36 cellular contexts compared by ENCODE assay signal in genomic region chr21:22364163-22364562, GRCh38.
"Had no signal": no experiment of that assay in that cellular context is flagged by ENCODE, and none has a peak within 500 bp of the region (broad histone marks: within the 10 kb centered on the region; RNA-seq: fewer than 3 reads in every experiment).

No MANE protein-coding gene starts in this region.

- H3K27me3 ChIP-seq: adrenal gland, body of pancreas, brain microvascular endothelial cell, breast epithelium had no signal

- H3K9me3 ChIP-seq: adrenal gland, body of pancreas, breast epithelium had no signal

- H3K27ac ChIP-seq: adrenal gland, body of pancreas, brain microvascular endothelial cell, breast epithelium, VCaP had no signal

- FAIRE-seq: astrocyte, TTC549 had no signal

- DNase-seq: activated B cell treated with CpG ODN at 0.5 μM for 24 hours; activated CD4-positive, alpha-beta memory T cell treated with anti-CD3 and anti-CD28 coated beads for 36 hours; activated CD4-positive, alpha-beta T cell treated with anti-CD3 and anti-CD28 coated beads for 4 hours; activated CD4-positive, alpha-beta T cell treated with anti-CD3 and anti-CD28 coated beads, Interleukin-2, amount 10 ng/mL, durations not matched to agents 24 days and 14 days; activated CD4-positive, alpha-beta T cell treated with anti-CD3 and anti-CD28 coated beads, Interleukin-2, amount 50 U/mL, for 1 hour; activated CD4-positive, alpha-beta T cell treated with anti-CD3 and anti-CD28 coated beads, Interleukin-2, amount 50 U/mL, for 4 hours; activated CD4-positive, CD25-positive, alpha-beta regulatory T cell treated with anti-CD3 and anti-CD28 coated beads, Interleukin-2, amount 50 U/mL, for 72 hours; activated CD8-positive, alpha-beta memory T cell treated with anti-CD3 and anti-CD28 coated beads, Interleukin-2, amount 50 U/mL, for 4 hours; activated CD8-positive, alpha-beta T cell treated with anti-CD3 and anti-CD28 coated beads for 36 hours; activated effector memory CD4-positive, alpha-beta T cell treated with anti-CD3 and anti-CD28 coated beads, Interleukin-2, amount 50 U/mL, for 16 hours; activated gamma-delta T cell treated with Interleukin-2 at 50 U/mL for 16 hours; activated naive CD4-positive, alpha-beta T cell; activated naive CD4-positive, alpha-beta T cell treated with anti-CD3 and anti-CD28 coated beads for 36 hours; activated naive CD4-positive, alpha-beta T cell treated with anti-CD3 and anti-CD28 coated beads, Interleukin-2, amount 50 U/mL, for 16 hours; activated naive CD8-positive, alpha-beta T cell treated with anti-CD3 and anti-CD28 coated beads for 36 hours; activated T-cell treated with anti-CD3 and anti-CD28 coated beads for 4 hours; activated T-cell treated with anti-CD3 and anti-CD28 coated beads, Interleukin-2, amount 50 U/mL, for 1 hour; activated T-cell treated with anti-CD3 and anti-CD28 coated beads, Interleukin-2, amount 50 U/mL, for 4 hours; activated T-cell treated with anti-CD3 and anti-CD28 coated beads, Interleukin-2, amount 50 U/mL, for 72 hours; adrenal gland; amniotic stem cell; aorta; body of pancreas; brain microvascular endothelial cell; central memory CD4-positive, alpha-beta T cell; T-helper 2 cell; T-helper 9 cell had no signal

- H3K4me1 Mint-ChIP-seq: activated B cell treated with CpG ODN at 0.5 μM for 24 hours; activated CD4-positive, alpha-beta T cell treated with anti-CD3 and anti-CD28 coated beads, Interleukin-2, amount 10 ng/mL, durations not matched to agents 24 days and 14 days; activated naive CD8-positive, alpha-beta T cell treated with anti-CD3 and anti-CD28 coated beads for 36 hours; activated T-helper 17 cell treated with anti-CD3 and anti-CD28 coated beads, Interleukin-2, amount 50 U/mL, for 72 hours had no signal

- H3K4me3 ChIP-seq: adrenal gland, body of pancreas, breast epithelium had no signal

- H3K27ac Mint-ChIP-seq: activated B cell treated with CpG ODN at 0.5 μM for 24 hours; activated CD4-positive, alpha-beta memory T cell treated with anti-CD3 and anti-CD28 coated beads for 36 hours; activated CD4-positive, alpha-beta T cell treated with anti-CD3 and anti-CD28 coated beads, Interleukin-2, amount 10 ng/mL, durations not matched to agents 24 days and 14 days; activated CD8-positive, alpha-beta T cell treated with anti-CD3 and anti-CD28 coated beads for 36 hours; activated naive CD4-positive, alpha-beta T cell treated with anti-CD3 and anti-CD28 coated beads for 36 hours; activated naive CD4-positive, alpha-beta T cell treated with anti-CD3 and anti-CD28 coated beads, Interleukin-2, amount 50 U/mL, for 72 hours; activated naive CD8-positive, alpha-beta T cell treated with anti-CD3 and anti-CD28 coated beads for 36 hours; activated T-cell treated with anti-CD3 and anti-CD28 coated beads, Interleukin-2, amount 50 U/mL, for 72 hours; activated T-helper 1 cell treated with anti-CD3 and anti-CD28 coated beads, Interleukin-12 subunit alpha, Interleukin-12 subunit beta, Interleukin-2, Interleukin-4 antibody, amounts not matched to agents 30 ng/mL and 10 ng/mL and 1 ng/mL, durations not matched to agents 14 hours and 24 hours and 36 hours; activated T-helper 17 cell treated with anti-CD3 and anti-CD28 coated beads, Interleukin-2, amount 50 U/mL, for 72 hours; T-helper 1 cell treated with Interleukin-12 subunit alpha and Interleukin-12 subunit beta and Interleukin-4 antibody, amounts not matched to agents 30 μg/mL and 1 μg/mL, for 36 hours; T-helper 2 cell treated with Interferon-gamma antibody and Interleukin-4, amounts not matched to agents 5 μg/mL and 100 μg/mL, for 36 hours had no signal

- H3K36me3 ChIP-seq: adrenal gland, brain microvascular endothelial cell had no signal

- H3K9me3 Mint-ChIP-seq: activated CD4-positive, alpha-beta memory T cell treated with anti-CD3 and anti-CD28 coated beads for 36 hours; activated CD4-positive, alpha-beta T cell treated with anti-CD3 and anti-CD28 coated beads, Interleukin-2, amount 10 ng/mL, durations not matched to agents 24 days and 14 days; activated naive CD4-positive, alpha-beta T cell treated with anti-CD3 and anti-CD28 coated beads for 36 hours; activated naive CD4-positive, alpha-beta T cell treated with anti-CD3 and anti-CD28 coated beads, Interleukin-2, amount 50 U/mL, for 72 hours; activated naive CD8-positive, alpha-beta T cell treated with anti-CD3 and anti-CD28 coated beads for 36 hours; activated T-cell treated with anti-CD3 and anti-CD28 coated beads, Interleukin-2, amount 50 U/mL, for 72 hours; activated T-helper 1 cell treated with anti-CD3 and anti-CD28 coated beads, Interleukin-12 subunit alpha, Interleukin-12 subunit beta, Interleukin-2, Interleukin-4 antibody, amounts not matched to agents 30 ng/mL and 10 ng/mL and 1 ng/mL, durations not matched to agents 14 hours and 24 hours and 36 hours; T-helper 1 cell treated with Interleukin-12 subunit alpha and Interleukin-12 subunit beta and Interleukin-4 antibody, amounts not matched to agents 30 μg/mL and 1 μg/mL, for 36 hours; T-helper 2 cell treated with Interferon-gamma antibody and Interleukin-4, amounts not matched to agents 5 μg/mL and 100 μg/mL, for 36 hours had no signal

- H3K4me3 Mint-ChIP-seq: activated B cell treated with CpG ODN at 0.5 μM for 24 hours; activated CD4-positive, alpha-beta memory T cell treated with anti-CD3 and anti-CD28 coated beads for 36 hours; activated CD4-positive, alpha-beta T cell treated with anti-CD3 and anti-CD28 coated beads, Interleukin-2, amount 10 ng/mL, durations not matched to agents 24 days and 14 days; activated CD8-positive, alpha-beta T cell treated with anti-CD3 and anti-CD28 coated beads for 36 hours; activated naive CD4-positive, alpha-beta T cell treated with anti-CD3 and anti-CD28 coated beads for 36 hours; activated naive CD8-positive, alpha-beta T cell treated with anti-CD3 and anti-CD28 coated beads for 36 hours; activated T-cell treated with anti-CD3 and anti-CD28 coated beads, Interleukin-2, amount 50 U/mL, for 4 hours; activated T-cell treated with anti-CD3 and anti-CD28 coated beads, Interleukin-2, amount 50 U/mL, for 72 hours; activated T-helper 1 cell treated with anti-CD3 and anti-CD28 coated beads, Interleukin-12 subunit alpha, Interleukin-12 subunit beta, Interleukin-2, Interleukin-4 antibody, amounts not matched to agents 30 ng/mL and 10 ng/mL and 1 ng/mL, durations not matched to agents 14 hours and 24 hours and 36 hours; activated T-helper 17 cell treated with anti-CD3 and anti-CD28 coated beads, Interleukin-2, amount 50 U/mL, for 72 hours; T-helper 1 cell treated with Interleukin-12 subunit alpha and Interleukin-12 subunit beta and Interleukin-4 antibody, amounts not matched to agents 30 μg/mL and 1 μg/mL, for 36 hours; T-helper 2 cell treated with Interferon-gamma antibody and Interleukin-4, amounts not matched to agents 5 μg/mL and 100 μg/mL, for 36 hours had no signal

- H3K36me3 Mint-ChIP-seq: activated CD4-positive, alpha-beta memory T cell treated with anti-CD3 and anti-CD28 coated beads for 36 hours; activated naive CD4-positive, alpha-beta T cell treated with anti-CD3 and anti-CD28 coated beads, Interleukin-2, amount 50 U/mL, for 72 hours; activated naive CD8-positive, alpha-beta T cell treated with anti-CD3 and anti-CD28 coated beads for 36 hours had no signal

- H3K27me3 Mint-ChIP-seq: activated B cell treated with CpG ODN at 0.5 μM for 24 hours; activated CD4-positive, alpha-beta memory T cell treated with anti-CD3 and anti-CD28 coated beads for 36 hours; activated CD4-positive, alpha-beta T cell treated with anti-CD3 and anti-CD28 coated beads, Interleukin-2, amount 10 ng/mL, durations not matched to agents 24 days and 14 days; activated CD8-positive, alpha-beta T cell treated with anti-CD3 and anti-CD28 coated beads for 36 hours; activated naive CD8-positive, alpha-beta T cell treated with anti-CD3 and anti-CD28 coated beads for 36 hours; activated T-helper 17 cell treated with anti-CD3 and anti-CD28 coated beads, Interleukin-2, amount 50 U/mL, for 72 hours had no signal

- ATAC-seq: activated CD8-positive, alpha-beta T cell treated with anti-CD3 and anti-CD28 coated beads for 36 hours; activated naive CD4-positive, alpha-beta T cell treated with anti-CD3 and anti-CD28 coated beads, Interleukin-2, amount 50 U/mL, for 72 hours; activated T-cell treated with anti-CD3 and anti-CD28 coated beads, Interleukin-2, amount 50 U/mL, for 4 hours; activated T-cell treated with anti-CD3 and anti-CD28 coated beads, Interleukin-2, amount 50 U/mL, for 72 hours; activated T-helper 17 cell treated with anti-CD3 and anti-CD28 coated beads, Interleukin-2, amount 50 U/mL, for 72 hours; body of pancreas had no signal

- H3K4me1 ChIP-seq: adrenal gland, body of pancreas, breast epithelium had no signal
